ENCODE assay signal across 9 cellular contexts in the genomic region with DNA sequence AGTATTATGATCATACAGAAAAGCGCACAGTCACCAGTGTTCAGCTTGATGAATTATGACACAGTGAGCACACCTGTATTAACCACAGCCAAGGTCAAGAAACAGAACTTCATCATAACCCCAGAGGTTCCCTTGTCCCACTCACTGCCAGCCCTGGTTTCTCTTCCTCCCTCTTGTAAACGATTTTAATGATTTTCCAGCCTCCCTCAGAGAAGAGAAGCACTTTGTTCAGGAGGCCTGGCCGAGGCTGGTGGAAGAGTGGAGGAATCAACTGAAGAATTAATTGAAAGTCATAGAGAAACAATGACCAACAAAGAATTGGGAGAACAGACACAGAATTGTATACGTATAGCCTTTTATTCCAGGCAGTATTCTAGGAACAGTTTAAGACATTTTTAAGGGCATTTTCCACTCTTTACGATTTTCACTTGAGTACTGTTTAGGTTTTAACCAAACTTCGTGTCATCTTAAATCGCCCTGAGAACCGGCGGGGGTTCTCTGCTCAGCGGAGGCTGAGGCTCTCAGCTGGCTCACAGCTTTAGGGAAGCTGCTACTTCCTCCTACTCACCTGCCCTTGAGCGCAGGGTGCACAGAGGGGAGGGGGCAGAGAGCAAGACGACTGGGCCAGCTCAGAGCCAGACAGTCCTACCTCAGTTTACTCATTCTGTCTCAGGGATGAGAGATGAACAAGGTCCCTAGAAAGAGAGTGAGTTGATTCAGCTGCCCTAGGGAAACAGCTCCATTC.
DNase-seq lines count a peak whose midpoint lies in the region; ATAC-seq lines count a peak whose summit lies in the region.
"Had no signal": no experiment of that assay in that cellular context is flagged by ENCODE, and none has a peak within 500 bp of the region (broad histone marks: within the 10 kb centered on the region; RNA-seq: fewer than 3 reads in every experiment).

No MANE protein-coding gene starts in this region.

- no peaks in the 10 kb centered on the region for H3K36me3 Mint-ChIP-seq in effector memory CD8-positive, alpha-beta T cell (ENCODE audit: insufficient read depth)

- H3K27me3 Mint-ChIP-seq in effector memory CD8-positive, alpha-beta T cell, result no peaks in the 10 kb centered on the region

- no peak for DNase-seq in effector memory CD8-positive, alpha-beta T cell
- DNase-seq in Right ventricle myocardium inferior (ENCODE audit: missing footprints) (no peak), NCI-H526 treated with DMSO at 0.1 percent for 48 hours (lab: John Stamatoyannopoulos, UW) (no peak), cerebellar cortex (ENCODE audit: low spot score) (no peak), AG08396 (ENCODE audit: low spot score) (no peak)
- DNase-seq: central memory CD4-positive, alpha-beta T cell had no signal

- H3K27ac Mint-ChIP-seq in effector memory CD8-positive, alpha-beta T cell, result peak overlapping the region; percentile 32 to 54

- peaks cover 12 to 28% of the 10 kb centered on the region in 2 donors for H3K4me1 Mint-ChIP-seq in effector memory CD8-positive, alpha-beta T cell (ENCODE audit: low read depth in 2 of 2)

- intact Hi-C loops in Right ventricle myocardium inferior (cut with DNase I), result no loop called here

- peak; percentile 37 for ATAC-seq in GM18861 (IDR thresholded peaks at IDR 0.05; ENCODE audit: unreplicated experiment)
- peak; percentile 57 for ATAC-seq in GM21529 (IDR thresholded peaks at IDR 0.05; ENCODE audit: unreplicated experiment)
- peak; percentile 40 for ATAC-seq in HG03442 (IDR thresholded peaks at IDR 0.05; ENCODE audit: unreplicated experiment)
- ATAC-seq in effector memory CD8-positive, alpha-beta T cell (replicated peaks), result no peak
- ATAC-seq in Right ventricle myocardium inferior, result no peak

- peak overlapping the region in 1 of 2 donors; percentile 23 for H3K4me3 Mint-ChIP-seq in effector memory CD8-positive, alpha-beta T cell

- no peaks in the 10 kb centered on the region for H3K9me3 Mint-ChIP-seq in effector memory CD8-positive, alpha-beta T cell

Comparison
In these comparisons a context has a peak if more than half of its experiments do, and no peak if none do; other contexts are left out.
1. ATAC-seq: peak in GM18861 (single experiment), GM21529 (single experiment) and HG03442 (single experiment); none in effector memory CD8-positive, alpha-beta T cell (single experiment) and Right ventricle myocardium inferior (single experiment).